ENCODE assay signal across 1 cellular context in the genomic region with DNA sequence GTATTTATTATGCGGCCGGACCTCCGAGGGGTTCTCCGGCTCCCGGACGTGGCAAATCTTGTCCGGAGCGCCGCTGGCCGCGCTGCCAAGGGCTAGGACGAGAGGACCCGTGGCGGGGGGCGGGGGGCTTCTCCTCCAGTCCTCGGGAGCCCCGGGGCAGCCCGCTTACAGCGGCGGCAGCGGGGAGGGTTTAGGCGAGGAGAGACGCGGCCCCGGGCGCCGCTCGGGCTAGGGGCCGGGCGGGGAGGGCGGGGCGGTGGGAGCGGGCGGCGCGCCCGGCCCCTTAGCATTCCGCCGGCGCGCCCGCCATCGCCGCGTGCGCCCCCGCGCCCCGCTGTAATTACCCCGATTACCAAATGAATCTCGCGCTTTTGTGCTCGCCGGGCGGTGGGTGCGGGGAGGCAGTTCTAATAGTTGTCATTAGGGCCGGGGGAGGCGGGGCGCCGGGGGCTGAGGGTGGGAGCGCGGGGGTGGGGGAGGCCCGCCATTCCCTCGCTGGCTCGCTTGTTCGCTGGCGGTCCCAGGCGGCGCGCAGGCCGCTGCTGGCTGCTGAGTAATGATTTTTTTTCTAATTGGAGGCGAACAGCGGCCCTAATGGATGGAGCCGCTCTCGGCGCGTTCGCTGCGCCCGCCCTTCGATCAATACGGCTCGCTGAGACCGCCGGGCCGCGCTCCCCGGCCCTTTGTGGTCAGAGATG.
TF ChIP-seq lines count a peak whose summit lies in the region.

No MANE protein-coding gene starts in this region.

TF ChIP-seq in GM23338, 12 proteins besides CTCF, POLR2A, EP300 and RAD21 (continued from another document):
- TF ChIP-seq, protein P1, sequence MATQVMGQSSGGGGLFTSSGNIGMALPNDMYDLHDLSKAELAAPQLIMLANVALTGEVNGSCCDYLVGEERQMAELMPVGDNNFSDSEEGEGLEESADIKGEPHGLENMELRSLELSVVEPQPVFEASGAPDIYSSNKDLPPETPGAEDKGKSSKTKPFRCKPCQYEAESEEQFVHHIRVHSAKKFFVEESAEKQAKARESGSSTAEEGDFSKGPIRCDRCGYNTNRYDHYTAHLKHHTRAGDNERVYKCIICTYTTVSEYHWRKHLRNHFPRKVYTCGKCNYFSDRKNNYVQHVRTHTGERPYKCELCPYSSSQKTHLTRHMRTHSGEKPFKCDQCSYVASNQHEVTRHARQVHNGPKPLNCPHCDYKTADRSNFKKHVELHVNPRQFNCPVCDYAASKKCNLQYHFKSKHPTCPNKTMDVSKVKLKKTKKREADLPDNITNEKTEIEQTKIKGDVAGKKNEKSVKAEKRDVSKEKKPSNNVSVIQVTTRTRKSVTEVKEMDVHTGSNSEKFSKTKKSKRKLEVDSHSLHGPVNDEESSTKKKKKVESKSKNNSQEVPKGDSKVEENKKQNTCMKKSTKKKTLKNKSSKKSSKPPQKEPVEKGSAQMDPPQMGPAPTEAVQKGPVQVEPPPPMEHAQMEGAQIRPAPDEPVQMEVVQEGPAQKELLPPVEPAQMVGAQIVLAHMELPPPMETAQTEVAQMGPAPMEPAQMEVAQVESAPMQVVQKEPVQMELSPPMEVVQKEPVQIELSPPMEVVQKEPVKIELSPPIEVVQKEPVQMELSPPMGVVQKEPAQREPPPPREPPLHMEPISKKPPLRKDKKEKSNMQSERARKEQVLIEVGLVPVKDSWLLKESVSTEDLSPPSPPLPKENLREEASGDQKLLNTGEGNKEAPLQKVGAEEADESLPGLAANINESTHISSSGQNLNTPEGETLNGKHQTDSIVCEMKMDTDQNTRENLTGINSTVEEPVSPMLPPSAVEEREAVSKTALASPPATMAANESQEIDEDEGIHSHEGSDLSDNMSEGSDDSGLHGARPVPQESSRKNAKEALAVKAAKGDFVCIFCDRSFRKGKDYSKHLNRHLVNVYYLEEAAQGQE (IDR thresholded peaks at IDR 0.05; ENCODE audit: unreplicated experiment) = no peak
- no peak for TF ChIP-seq JUNB (IDR thresholded peaks at IDR 0.05; ENCODE audit: unreplicated experiment)
- TF ChIP-seq EZH2phosphoT487 (IDR thresholded peaks at IDR 0.05; ENCODE audit: unreplicated experiment) = no peak
- TF ChIP-seq, protein P2, sequence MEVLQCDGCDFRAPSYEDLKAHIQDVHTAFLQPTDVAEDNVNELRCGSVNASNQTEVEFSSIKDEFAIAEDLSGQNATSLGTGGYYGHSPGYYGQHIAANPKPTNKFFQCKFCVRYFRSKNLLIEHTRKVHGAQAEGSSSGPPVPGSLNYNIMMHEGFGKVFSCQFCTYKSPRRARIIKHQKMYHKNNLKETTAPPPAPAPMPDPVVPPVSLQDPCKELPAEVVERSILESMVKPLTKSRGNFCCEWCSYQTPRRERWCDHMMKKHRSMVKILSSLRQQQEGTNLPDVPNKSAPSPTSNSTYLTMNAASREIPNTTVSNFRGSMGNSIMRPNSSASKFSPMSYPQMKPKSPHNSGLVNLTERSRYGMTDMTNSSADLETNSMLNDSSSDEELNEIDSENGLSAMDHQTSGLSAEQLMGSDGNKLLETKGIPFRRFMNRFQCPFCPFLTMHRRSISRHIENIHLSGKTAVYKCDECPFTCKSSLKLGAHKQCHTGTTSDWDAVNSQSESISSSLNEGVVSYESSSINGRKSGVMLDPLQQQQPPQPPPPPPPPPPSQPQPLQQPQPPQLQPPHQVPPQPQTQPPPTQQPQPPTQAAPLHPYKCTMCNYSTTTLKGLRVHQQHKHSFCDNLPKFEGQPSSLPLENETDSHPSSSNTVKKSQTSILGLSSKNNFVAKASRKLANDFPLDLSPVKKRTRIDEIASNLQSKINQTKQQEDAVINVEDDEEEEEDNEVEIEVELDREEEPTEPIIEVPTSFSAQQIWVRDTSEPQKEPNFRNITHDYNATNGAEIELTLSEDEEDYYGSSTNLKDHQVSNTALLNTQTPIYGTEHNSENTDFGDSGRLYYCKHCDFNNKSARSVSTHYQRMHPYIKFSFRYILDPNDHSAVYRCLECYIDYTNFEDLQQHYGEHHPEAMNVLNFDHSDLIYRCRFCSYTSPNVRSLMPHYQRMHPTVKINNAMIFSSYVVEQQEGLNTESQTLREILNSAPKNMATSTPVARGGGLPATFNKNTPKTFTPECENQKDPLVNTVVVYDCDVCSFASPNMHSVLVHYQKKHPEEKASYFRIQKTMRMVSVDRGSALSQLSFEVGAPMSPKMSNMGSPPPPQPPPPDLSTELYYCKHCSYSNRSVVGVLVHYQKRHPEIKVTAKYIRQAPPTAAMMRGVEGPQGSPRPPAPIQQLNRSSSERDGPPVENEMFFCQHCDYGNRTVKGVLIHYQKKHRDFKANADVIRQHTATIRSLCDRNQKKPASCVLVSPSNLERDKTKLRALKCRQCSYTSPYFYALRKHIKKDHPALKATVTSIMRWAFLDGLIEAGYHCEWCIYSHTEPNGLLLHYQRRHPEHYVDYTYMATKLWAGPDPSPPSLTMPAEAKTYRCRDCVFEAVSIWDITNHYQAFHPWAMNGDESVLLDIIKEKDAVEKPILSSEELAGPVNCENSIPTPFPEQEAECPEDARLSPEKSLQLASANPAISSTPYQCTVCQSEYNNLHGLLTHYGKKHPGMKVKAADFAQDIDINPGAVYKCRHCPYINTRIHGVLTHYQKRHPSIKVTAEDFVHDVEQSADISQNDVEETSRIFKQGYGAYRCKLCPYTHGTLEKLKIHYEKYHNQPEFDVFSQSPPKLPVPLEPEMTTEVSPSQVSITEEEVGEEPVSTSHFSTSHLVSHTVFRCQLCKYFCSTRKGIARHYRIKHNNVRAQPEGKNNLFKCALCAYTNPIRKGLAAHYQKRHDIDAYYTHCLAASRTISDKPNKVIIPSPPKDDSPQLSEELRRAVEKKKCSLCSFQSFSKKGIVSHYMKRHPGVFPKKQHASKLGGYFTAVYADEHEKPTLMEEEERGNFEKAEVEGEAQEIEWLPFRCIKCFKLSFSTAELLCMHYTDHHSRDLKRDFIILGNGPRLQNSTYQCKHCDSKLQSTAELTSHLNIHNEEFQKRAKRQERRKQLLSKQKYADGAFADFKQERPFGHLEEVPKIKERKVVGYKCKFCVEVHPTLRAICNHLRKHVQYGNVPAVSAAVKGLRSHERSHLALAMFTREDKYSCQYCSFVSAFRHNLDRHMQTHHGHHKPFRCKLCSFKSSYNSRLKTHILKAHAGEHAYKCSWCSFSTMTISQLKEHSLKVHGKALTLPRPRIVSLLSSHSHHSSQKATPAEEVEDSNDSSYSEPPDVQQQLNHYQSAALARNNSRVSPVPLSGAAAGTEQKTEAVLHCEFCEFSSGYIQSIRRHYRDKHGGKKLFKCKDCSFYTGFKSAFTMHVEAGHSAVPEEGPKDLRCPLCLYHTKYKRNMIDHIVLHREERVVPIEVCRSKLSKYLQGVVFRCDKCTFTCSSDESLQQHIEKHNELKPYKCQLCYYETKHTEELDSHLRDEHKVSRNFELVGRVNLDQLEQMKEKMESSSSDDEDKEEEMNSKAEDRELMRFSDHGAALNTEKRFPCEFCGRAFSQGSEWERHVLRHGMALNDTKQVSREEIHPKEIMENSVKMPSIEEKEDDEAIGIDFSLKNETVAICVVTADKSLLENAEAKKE (CRISPR knock-in tag; IDR thresholded peaks at IDR 0.05) = no peak
- TF ChIP-seq EZH2 (IDR thresholded peaks at IDR 0.05; ENCODE audit: low read depth, unreplicated experiment) = no peak
- TF ChIP-seq STAT1 (IDR thresholded peaks at IDR 0.05; ENCODE audit: unreplicated experiment) = no peak
- TF ChIP-seq NANOG (IDR thresholded peaks at IDR 0.05; ENCODE audit: borderline replicate concordance) = no peak
- TF ChIP-seq ZNF331 (CRISPR knock-in tag; IDR thresholded peaks at IDR 0.05; ENCODE audit: low read depth) = no peak
